ENCODE assay signal across 10 cellular contexts in the genomic region with DNA sequence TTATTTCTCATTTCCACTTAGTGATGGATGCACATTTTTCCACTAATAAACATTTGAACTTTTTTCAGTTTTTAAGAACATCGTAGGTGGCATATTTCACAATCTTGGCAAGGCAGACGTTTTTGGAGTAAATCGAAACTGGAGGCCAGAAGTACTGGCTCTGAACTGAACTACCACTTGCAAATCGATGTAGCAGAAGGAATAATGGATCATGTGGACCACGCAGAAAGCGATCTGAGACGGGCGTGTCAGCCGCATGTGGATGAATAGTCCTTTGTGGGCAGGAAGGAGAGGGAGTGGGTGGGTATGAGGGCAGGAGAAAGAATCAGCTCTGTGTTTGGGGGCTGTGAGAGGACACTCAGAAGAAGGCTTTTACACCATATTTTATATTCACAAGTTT.
DNase-seq lines count a peak whose midpoint lies in the region; TF ChIP-seq lines count a peak whose summit lies in the region.
"Had no signal": no experiment of that assay in that cellular context is flagged by ENCODE, and none has a peak within 500 bp of the region (broad histone marks: within the 10 kb centered on the region; RNA-seq: fewer than 3 reads in every experiment).

No MANE protein-coding gene starts in this region.

- peak overlapping the region; percentile 89 to 93 for H3K27ac ChIP-seq in breast epithelium
- H3K27ac ChIP-seq: HL-60 had no signal

- peak overlapping the region; percentile 91 for H3K9ac ChIP-seq in skeletal muscle satellite cell (ENCODE audit: low read depth, low read length)

- no peak for TF ChIP-seq POLR2A in breast epithelium (IDR thresholded peaks at IDR 0.05)

- H3K4me3 ChIP-seq in breast epithelium (peak overlapping the region in 2 of 3 donors; percentile 27 to 52), skeletal muscle satellite cell (ENCODE audit: low read length) (peak overlapping the region; percentile 51)

- intact Hi-C loops in breast epithelium (cut with DNase I; ENCODE audit: low total_unique reads): no loop called here

- DNase-seq in EH (ENCODE audit: low read depth) (peak; percentile 67), breast epithelium (ENCODE audit: low spot score in 2 of 2) (peak in 1 of 2 donors; percentile 50), hypothalamus (lab: John Stamatoyannopoulos, UW) (peak in 27 of 51 donors; percentile 10 to 74 (median 39)), NK-92 (lab: John Stamatoyannopoulos, UW; ENCODE audit: unreplicated experiment) (no peak), AG08396 (ENCODE audit: low spot score) (no peak), SK-N-DZ (ENCODE audit: low spot score) (no peak)
- no peak for DNase-seq in activated CD4-positive, alpha-beta T cell treated with anti-CD3 and anti-CD28 coated beads, Interleukin-2, amount 50 U/mL, for 4 hours
- DNase-seq: activated naive CD4-positive, alpha-beta T cell had no signal

- peak in 1 of 3 donors; percentile 13 for TF ChIP-seq CTCF in breast epithelium (IDR thresholded peaks at IDR 0.05)

- H3K4me2 ChIP-seq in skeletal muscle satellite cell (ENCODE audit: low read length): peak overlapping the region; percentile 78

- H3K4me1 ChIP-seq in breast epithelium (peaks cover 0 to 6% of the 10 kb centered on the region in 2 donors), skeletal muscle satellite cell (ENCODE audit: control insufficient read depth, insufficient read depth, low read length) (peaks cover 90% of the 10 kb centered on the region)

- no peaks in the 10 kb centered on the region for H3K27me3 ChIP-seq in breast epithelium
- H3K27me3 ChIP-seq in skeletal muscle satellite cell (ENCODE audit: control insufficient read depth, insufficient read depth, low read length): no peaks in the 10 kb centered on the region

- H3K9me3 ChIP-seq in breast epithelium (no peaks in the 10 kb centered on the region), skeletal muscle satellite cell (replicated peaks; ENCODE audit: low read length) (no peaks in the 10 kb centered on the region)

- H3K36me3 ChIP-seq in breast epithelium (no peaks in the 10 kb centered on the region), skeletal muscle satellite cell (ENCODE audit: insufficient read depth, low read length) (no peaks in the 10 kb centered on the region)

Comparison
In these comparisons a context has a peak if more than half of its experiments do, and no peak if none do; other contexts are left out.
1. DNase-seq: peak in EH (single experiment) and hypothalamus (27 of 51); none in NK-92 (single experiment), AG08396 (single experiment), SK-N-DZ (single experiment) and activated CD4-positive, alpha-beta T cell treated with anti-CD3 and anti-CD28 coated beads, Interleukin-2, amount 50 U/mL, for 4 hours (0 of 2).